Comparison of ENCODE assay signal across 1 cellular context in the genomic region with DNA sequence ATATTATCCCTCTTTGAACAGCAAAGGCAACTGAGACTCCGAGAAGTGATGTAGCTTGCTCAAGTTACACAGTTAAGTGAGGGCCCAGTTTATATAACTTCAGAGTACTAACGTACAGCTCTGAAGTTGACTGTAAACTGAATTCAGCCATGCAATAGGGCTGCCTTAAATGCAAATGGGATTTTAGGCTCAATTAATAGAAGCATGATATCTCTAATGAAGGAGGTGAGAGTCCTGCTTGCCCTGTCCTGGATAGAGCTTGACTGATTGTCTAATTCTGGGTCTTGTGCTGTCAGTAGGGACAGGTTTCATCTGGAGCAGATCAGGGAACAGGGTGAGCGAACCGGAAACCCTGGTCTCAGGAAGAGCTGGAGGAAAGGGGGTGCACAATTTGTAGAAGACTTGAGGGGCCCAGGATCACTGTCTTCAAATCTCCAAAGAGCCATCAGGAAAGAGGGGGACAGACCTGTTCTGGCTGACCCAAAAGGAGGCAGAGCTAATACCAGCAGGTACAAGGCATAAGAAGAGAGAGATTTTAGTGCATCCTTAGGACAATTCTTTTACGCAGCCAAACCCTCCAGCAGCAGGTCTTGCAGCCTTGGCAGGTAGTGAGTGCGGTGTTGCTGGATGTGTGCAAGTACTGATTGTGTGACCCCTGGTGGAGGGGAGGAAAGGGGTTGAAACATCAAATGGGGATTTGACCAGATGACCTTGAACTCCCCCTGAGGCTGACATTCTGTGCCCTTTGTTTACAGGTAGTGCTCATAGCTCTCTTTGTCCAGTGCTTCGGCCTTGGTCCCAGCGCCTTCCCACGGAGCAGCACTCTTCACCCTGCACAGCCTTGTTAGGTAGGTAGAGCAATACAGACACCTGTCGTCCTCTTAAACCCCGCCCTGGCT.
A peak's percentile ranks its signal among the peaks of the same experiment; 100 is the strongest.
TF ChIP-seq lines count a peak whose summit lies in the region.

No MANE protein-coding gene starts in this region.

TF ChIP-seq in HepG2, 621 proteins besides CTCF, POLR2A, EP300 and RAD21 (continues in another document):
- TF ChIP-seq HNRNPK (IDR thresholded peaks at IDR 0.05; ENCODE audit: low read depth, low read length, poor library complexity, severe bottlenecking) (no peak), ZBTB3 (CRISPR knock-in tag; IDR thresholded peaks at IDR 0.05; ENCODE audit: borderline replicate concordance, low read depth) (no peak), ZNF790 (CRISPR knock-in tag; IDR thresholded peaks at IDR 0.05; ENCODE audit: borderline replicate concordance) (no peak), ATM (IDR thresholded peaks at IDR 0.05; ENCODE audit: borderline replicate concordance) (no peak), NONO (IDR thresholded peaks at IDR 0.05) (no peak), NONO (CRISPR knock-in tag; conservative IDR thresholded peaks at IDR 0.05) (no peak), ZNF788 (CRISPR knock-in tag; IDR thresholded peaks at IDR 0.05; ENCODE audit: borderline replicate concordance) (peak; percentile 88), HNF4A (CRISPR knock-in tag; IDR thresholded peaks at IDR 0.05) (peak; percentile 77), ZNF20 (CRISPR knock-in tag; IDR thresholded peaks at IDR 0.05) (no peak), ZMYM4 (CRISPR knock-in tag; IDR thresholded peaks at IDR 0.05) (peak; percentile 80), RARA (CRISPR knock-in tag; IDR thresholded peaks at IDR 0.05) (peak; percentile 92), KAT7 (CRISPR knock-in tag; IDR thresholded peaks at IDR 0.05; ENCODE audit: borderline replicate concordance) (0 out of 2 replicates have a peak, but pooled peaks have one; percentile 43), EED (CRISPR knock-in tag; IDR thresholded peaks at IDR 0.05) (peak; percentile 29; the same call in 1 of the 2 replicates), ZNF644 (CRISPR knock-in tag; IDR thresholded peaks at IDR 0.05; ENCODE audit: low read depth) (no peak), SIX4 (CRISPR knock-in tag; IDR thresholded peaks at IDR 0.05) (no peak), SSRP1 (CRISPR knock-in tag; IDR thresholded peaks at IDR 0.05) (no peak), ZNF143 (CRISPR knock-in tag; IDR thresholded peaks at IDR 0.05) (no peak), HDAC2 (CRISPR knock-in tag; IDR thresholded peaks at IDR 0.05) (peak; percentile 90), ONECUT2 (CRISPR knock-in tag; IDR thresholded peaks at IDR 0.05) (no peak), TOPORS (CRISPR knock-in tag; IDR thresholded peaks at IDR 0.05) (no peak), KLF12 (CRISPR knock-in tag; IDR thresholded peaks at IDR 0.05; ENCODE audit: borderline replicate concordance) (no peak), ELF3 (CRISPR knock-in tag; IDR thresholded peaks at IDR 0.05) (peak; percentile 42; the same call in 1 of the 2 replicates), ZNF878 (CRISPR knock-in tag; IDR thresholded peaks at IDR 0.05) (no peak)
- TF ChIP-seq, protein P1, sequence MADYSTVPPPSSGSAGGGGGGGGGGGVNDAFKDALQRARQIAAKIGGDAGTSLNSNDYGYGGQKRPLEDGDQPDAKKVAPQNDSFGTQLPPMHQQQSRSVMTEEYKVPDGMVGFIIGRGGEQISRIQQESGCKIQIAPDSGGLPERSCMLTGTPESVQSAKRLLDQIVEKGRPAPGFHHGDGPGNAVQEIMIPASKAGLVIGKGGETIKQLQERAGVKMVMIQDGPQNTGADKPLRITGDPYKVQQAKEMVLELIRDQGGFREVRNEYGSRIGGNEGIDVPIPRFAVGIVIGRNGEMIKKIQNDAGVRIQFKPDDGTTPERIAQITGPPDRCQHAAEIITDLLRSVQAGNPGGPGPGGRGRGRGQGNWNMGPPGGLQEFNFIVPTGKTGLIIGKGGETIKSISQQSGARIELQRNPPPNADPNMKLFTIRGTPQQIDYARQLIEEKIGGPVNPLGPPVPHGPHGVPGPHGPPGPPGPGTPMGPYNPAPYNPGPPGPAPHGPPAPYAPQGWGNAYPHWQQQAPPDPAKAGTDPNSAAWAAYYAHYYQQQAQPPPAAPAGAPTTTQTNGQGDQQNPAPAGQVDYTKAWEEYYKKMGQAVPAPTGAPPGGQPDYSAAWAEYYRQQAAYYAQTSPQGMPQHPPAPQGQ (CRISPR knock-in tag; IDR thresholded peaks at IDR 0.05; ENCODE audit: borderline replicate concordance) = 0 out of 2 replicates have a peak, but pooled peaks have one; percentile 24
- TF ChIP-seq, protein P2, sequence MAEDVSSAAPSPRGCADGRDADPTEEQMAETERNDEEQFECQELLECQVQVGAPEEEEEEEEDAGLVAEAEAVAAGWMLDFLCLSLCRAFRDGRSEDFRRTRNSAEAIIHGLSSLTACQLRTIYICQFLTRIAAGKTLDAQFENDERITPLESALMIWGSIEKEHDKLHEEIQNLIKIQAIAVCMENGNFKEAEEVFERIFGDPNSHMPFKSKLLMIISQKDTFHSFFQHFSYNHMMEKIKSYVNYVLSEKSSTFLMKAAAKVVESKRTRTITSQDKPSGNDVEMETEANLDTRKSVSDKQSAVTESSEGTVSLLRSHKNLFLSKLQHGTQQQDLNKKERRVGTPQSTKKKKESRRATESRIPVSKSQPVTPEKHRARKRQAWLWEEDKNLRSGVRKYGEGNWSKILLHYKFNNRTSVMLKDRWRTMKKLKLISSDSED (CRISPR knock-in tag; IDR thresholded peaks at IDR 0.05) = no peak
- TF ChIP-seq, protein P3, sequence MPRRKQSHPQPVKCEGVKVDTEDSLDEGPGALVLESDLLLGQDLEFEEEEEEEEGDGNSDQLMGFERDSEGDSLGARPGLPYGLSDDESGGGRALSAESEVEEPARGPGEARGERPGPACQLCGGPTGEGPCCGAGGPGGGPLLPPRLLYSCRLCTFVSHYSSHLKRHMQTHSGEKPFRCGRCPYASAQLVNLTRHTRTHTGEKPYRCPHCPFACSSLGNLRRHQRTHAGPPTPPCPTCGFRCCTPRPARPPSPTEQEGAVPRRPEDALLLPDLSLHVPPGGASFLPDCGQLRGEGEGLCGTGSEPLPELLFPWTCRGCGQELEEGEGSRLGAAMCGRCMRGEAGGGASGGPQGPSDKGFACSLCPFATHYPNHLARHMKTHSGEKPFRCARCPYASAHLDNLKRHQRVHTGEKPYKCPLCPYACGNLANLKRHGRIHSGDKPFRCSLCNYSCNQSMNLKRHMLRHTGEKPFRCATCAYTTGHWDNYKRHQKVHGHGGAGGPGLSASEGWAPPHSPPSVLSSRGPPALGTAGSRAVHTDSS (CRISPR knock-in tag; conservative IDR thresholded peaks at IDR 0.05) = no peak
- TF ChIP-seq, protein P4, sequence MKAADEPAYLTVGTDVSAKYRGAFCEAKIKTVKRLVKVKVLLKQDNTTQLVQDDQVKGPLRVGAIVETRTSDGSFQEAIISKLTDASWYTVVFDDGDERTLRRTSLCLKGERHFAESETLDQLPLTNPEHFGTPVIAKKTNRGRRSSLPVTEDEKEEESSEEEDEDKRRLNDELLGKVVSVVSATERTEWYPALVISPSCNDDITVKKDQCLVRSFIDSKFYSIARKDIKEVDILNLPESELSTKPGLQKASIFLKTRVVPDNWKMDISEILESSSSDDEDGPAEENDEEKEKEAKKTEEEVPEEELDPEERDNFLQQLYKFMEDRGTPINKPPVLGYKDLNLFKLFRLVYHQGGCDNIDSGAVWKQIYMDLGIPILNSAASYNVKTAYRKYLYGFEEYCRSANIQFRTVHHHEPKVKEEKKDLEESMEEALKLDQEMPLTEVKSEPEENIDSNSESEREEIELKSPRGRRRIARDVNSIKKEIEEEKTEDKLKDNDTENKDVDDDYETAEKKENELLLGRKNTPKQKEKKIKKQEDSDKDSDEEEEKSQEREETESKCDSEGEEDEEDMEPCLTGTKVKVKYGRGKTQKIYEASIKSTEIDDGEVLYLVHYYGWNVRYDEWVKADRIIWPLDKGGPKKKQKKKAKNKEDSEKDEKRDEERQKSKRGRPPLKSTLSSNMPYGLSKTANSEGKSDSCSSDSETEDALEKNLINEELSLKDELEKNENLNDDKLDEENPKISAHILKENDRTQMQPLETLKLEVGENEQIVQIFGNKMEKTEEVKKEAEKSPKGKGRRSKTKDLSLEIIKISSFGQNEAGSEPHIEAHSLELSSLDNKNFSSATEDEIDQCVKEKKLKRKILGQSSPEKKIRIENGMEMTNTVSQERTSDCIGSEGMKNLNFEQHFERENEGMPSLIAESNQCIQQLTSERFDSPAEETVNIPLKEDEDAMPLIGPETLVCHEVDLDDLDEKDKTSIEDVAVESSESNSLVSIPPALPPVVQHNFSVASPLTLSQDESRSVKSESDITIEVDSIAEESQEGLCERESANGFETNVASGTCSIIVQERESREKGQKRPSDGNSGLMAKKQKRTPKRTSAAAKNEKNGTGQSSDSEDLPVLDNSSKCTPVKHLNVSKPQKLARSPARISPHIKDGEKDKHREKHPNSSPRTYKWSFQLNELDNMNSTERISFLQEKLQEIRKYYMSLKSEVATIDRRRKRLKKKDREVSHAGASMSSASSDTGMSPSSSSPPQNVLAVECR (CRISPR knock-in tag; IDR thresholded peaks at IDR 0.05; ENCODE audit: borderline replicate concordance) = peak; percentile 58; the same call in 1 of the 2 replicates
- TF ChIP-seq, protein P5, sequence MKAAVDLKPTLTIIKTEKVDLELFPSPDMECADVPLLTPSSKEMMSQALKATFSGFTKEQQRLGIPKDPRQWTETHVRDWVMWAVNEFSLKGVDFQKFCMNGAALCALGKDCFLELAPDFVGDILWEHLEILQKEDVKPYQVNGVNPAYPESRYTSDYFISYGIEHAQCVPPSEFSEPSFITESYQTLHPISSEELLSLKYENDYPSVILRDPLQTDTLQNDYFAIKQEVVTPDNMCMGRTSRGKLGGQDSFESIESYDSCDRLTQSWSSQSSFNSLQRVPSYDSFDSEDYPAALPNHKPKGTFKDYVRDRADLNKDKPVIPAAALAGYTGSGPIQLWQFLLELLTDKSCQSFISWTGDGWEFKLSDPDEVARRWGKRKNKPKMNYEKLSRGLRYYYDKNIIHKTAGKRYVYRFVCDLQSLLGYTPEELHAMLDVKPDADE (CRISPR knock-in tag; IDR thresholded peaks at IDR 0.05) = no peak
- TF ChIP-seq, protein P6, sequence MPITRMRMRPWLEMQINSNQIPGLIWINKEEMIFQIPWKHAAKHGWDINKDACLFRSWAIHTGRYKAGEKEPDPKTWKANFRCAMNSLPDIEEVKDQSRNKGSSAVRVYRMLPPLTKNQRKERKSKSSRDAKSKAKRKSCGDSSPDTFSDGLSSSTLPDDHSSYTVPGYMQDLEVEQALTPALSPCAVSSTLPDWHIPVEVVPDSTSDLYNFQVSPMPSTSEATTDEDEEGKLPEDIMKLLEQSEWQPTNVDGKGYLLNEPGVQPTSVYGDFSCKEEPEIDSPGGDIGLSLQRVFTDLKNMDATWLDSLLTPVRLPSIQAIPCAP (CRISPR knock-in tag; IDR thresholded peaks at IDR 0.05; ENCODE audit: low read depth) = no peak
- TF ChIP-seq, protein P7, sequence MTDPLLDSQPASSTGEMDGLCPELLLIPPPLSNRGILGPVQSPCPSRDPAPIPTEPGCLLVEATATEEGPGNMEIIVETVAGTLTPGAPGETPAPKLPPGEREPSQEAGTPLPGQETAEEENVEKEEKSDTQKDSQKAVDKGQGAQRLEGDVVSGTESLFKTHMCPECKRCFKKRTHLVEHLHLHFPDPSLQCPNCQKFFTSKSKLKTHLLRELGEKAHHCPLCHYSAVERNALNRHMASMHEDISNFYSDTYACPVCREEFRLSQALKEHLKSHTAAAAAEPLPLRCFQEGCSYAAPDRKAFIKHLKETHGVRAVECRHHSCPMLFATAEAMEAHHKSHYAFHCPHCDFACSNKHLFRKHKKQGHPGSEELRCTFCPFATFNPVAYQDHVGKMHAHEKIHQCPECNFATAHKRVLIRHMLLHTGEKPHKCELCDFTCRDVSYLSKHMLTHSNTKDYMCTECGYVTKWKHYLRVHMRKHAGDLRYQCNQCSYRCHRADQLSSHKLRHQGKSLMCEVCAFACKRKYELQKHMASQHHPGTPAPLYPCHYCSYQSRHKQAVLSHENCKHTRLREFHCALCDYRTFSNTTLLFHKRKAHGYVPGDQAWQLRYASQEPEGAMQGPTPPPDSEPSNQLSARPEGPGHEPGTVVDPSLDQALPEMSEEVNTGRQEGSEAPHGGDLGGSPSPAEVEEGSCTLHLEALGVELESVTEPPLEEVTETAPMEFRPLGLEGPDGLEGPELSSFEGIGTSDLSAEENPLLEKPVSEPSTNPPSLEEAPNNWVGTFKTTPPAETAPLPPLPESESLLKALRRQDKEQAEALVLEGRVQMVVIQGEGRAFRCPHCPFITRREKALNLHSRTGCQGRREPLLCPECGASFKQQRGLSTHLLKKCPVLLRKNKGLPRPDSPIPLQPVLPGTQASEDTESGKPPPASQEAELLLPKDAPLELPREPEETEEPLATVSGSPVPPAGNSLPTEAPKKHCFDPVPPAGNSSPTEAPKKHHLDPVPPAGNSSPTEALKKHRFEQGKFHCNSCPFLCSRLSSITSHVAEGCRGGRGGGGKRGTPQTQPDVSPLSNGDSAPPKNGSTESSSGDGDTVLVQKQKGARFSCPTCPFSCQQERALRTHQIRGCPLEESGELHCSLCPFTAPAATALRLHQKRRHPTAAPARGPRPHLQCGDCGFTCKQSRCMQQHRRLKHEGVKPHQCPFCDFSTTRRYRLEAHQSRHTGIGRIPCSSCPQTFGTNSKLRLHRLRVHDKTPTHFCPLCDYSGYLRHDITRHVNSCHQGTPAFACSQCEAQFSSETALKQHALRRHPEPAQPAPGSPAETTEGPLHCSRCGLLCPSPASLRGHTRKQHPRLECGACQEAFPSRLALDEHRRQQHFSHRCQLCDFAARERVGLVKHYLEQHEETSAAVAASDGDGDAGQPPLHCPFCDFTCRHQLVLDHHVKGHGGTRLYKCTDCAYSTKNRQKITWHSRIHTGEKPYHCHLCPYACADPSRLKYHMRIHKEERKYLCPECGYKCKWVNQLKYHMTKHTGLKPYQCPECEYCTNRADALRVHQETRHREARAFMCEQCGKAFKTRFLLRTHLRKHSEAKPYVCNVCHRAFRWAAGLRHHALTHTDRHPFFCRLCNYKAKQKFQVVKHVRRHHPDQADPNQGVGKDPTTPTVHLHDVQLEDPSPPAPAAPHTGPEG (CRISPR knock-in tag; IDR thresholded peaks at IDR 0.05) = no peak
- TF ChIP-seq, protein P8, sequence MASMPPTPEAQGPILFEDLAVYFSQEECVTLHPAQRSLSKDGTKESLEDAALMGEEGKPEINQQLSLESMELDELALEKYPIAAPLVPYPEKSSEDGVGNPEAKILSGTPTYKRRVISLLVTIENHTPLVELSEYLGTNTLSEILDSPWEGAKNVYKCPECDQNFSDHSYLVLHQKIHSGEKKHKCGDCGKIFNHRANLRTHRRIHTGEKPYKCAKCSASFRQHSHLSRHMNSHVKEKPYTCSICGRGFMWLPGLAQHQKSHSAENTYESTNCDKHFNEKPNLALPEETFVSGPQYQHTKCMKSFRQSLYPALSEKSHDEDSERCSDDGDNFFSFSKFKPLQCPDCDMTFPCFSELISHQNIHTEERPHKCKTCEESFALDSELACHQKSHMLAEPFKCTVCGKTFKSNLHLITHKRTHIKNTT (CRISPR knock-in tag; IDR thresholded peaks at IDR 0.05) = no peak
- TF ChIP-seq, protein P9, sequence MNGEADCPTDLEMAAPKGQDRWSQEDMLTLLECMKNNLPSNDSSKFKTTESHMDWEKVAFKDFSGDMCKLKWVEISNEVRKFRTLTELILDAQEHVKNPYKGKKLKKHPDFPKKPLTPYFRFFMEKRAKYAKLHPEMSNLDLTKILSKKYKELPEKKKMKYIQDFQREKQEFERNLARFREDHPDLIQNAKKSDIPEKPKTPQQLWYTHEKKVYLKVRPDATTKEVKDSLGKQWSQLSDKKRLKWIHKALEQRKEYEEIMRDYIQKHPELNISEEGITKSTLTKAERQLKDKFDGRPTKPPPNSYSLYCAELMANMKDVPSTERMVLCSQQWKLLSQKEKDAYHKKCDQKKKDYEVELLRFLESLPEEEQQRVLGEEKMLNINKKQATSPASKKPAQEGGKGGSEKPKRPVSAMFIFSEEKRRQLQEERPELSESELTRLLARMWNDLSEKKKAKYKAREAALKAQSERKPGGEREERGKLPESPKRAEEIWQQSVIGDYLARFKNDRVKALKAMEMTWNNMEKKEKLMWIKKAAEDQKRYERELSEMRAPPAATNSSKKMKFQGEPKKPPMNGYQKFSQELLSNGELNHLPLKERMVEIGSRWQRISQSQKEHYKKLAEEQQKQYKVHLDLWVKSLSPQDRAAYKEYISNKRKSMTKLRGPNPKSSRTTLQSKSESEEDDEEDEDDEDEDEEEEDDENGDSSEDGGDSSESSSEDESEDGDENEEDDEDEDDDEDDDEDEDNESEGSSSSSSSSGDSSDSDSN (CRISPR knock-in tag; IDR thresholded peaks at IDR 0.05) = peak; percentile 65; the same call in 1 of the 2 replicates
